9 cellular contexts compared by ENCODE assay signal in the genomic region with DNA sequence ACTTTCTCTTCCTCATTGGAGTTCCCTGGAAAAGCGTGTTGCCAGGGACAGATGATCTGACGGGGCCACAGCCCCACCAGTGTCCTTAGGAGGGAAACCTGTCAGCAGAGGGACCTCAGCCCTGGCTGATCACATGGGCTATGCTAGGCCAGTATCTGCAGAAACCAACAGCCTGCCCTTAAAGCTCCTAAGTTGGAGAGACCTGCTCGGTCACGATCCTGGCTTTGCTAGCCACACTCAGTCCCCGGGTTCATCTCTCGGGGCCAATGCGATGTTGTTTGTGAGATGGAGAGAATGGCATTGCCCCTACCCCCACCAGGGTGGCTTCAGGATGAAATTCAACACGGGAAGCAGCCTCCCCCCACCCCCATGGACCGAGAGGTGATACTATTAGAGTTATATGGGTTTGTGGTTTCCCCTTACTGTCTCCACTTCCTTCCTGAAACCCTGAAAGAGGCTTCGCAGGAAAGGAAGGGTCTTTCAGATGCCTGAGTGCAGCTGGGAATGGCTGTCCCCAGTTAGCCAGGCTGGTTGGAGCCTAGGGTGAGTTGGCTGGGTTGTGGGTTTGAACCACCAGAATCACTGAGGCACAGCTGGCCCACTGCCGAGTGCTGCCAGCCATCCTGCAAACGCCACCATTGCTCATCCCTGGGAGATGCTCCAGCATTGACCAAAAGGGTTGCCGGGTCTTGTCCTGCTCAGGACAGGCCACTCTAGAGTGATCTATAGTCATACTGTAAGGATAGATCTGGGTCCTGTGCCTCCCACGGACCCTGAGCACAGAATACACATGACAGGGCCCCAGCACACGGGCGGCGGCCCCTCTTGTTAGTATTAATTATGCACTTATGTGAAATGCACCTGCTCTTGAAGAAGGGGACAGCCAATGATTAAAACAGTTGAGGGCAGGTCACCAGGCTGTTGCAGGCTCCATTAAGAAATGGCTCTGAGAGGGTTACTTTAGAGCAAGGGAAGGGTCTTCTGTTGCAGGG. TPM values are rescaled to one million over a fixed set of nuclear protein-coding genes. Genes with fewer than 3 reads are reported as not detected.
DNase-seq lines count a peak whose midpoint lies in the region; ATAC-seq and TF ChIP-seq lines count a peak whose summit lies in the region.
"Had no signal": no experiment of that assay in that cellular context is flagged by ENCODE, and none has a peak within 500 bp of the region (broad histone marks: within the 10 kb centered on the region; RNA-seq: fewer than 3 reads in every experiment).

No MANE protein-coding gene starts in this region.

- ATAC-seq in HG02678 (IDR thresholded peaks at IDR 0.05; ENCODE audit: unreplicated experiment) (peak; percentile 47), HG02610 (IDR thresholded peaks at IDR 0.05; ENCODE audit: unreplicated experiment) (no peak)

- no peaks in the 10 kb centered on the region for H3K27me3 ChIP-seq in mesendoderm (ENCODE audit: insufficient read depth, low read length, poor library complexity)
- H3K27me3 ChIP-seq: cardiac muscle cell had no signal

- no peak overlapping the region for H3K27ac ChIP-seq in mesendoderm (ENCODE audit: low read depth, low read length)
- H3K27ac ChIP-seq: cardiac muscle cell had no signal

- H3K79me1 ChIP-seq in mesendoderm (ENCODE audit: low read length) = no peaks in the 10 kb centered on the region

- peak; percentile 8 for DNase-seq in T-helper 9 cell
- DNase-seq in mesendoderm = no peak
- DNase-seq in erythroblast (lab: John Stamatoyannopoulos, UW) = no peak
- DNase-seq in putamen (ENCODE audit: low spot score) = no peak
- DNase-seq in ureter (ENCODE audit: low spot score) = no peak

- H3K18ac ChIP-seq in mesendoderm (ENCODE audit: low read length) = no peak overlapping the region

- peak overlapping the region; percentile 2; the same call in 1 of the 2 replicates for H3K4me3 ChIP-seq in GM08714 (ENCODE audit: low read length)
- no peak overlapping the region for H3K4me3 ChIP-seq in mesendoderm (ENCODE audit: low read length)
- H3K4me3 ChIP-seq: cardiac muscle cell had no signal

- no peak for TF ChIP-seq POLR2A in erythroblast (IDR thresholded peaks at IDR 0.05; ENCODE audit: low read length)

- H2BK5ac ChIP-seq in mesendoderm (ENCODE audit: low read length) = no peak overlapping the region

- H2BK120ac ChIP-seq in mesendoderm (ENCODE audit: low read depth, low read length) = no peak overlapping the region

- no peak overlapping the region for H3K4me2 ChIP-seq in mesendoderm (ENCODE audit: low read length)

- no CpG with 5 or more reads among the region's 17 CpGs for WGBS in mesendoderm (ENCODE audit: extremely low coverage, insufficient coverage, low lambda C conversion rate)

- no peaks in the 10 kb centered on the region for H3K36me3 ChIP-seq in mesendoderm (ENCODE audit: control insufficient read depth, insufficient read depth, low read length)
- H3K36me3 ChIP-seq: cardiac muscle cell had no signal

- H3K23ac ChIP-seq in mesendoderm (ENCODE audit: low read length) = no peak overlapping the region

- H3K79me2 ChIP-seq in mesendoderm (ENCODE audit: control insufficient read depth, insufficient read depth, low read length) = no peaks in the 10 kb centered on the region

- H3K56ac ChIP-seq in mesendoderm (ENCODE audit: low read length) = peak overlapping the region; percentile 25

- H2AK5ac ChIP-seq in mesendoderm (ENCODE audit: low read length) = peak overlapping the region; percentile 38

- no peak overlapping the region for H4K5ac ChIP-seq in mesendoderm (ENCODE audit: low read length)

- peaks cover 4% of the 10 kb centered on the region for H3K4me1 ChIP-seq in mesendoderm (ENCODE audit: control insufficient read depth, low read depth, low read length)

- no peak overlapping the region for H4K8ac ChIP-seq in mesendoderm (ENCODE audit: low read depth, low read length)

- no peak overlapping the region for H3K4ac ChIP-seq in mesendoderm (ENCODE audit: low read depth, low read length)

- H2BK15ac ChIP-seq in mesendoderm (replicated peaks; ENCODE audit: low read depth) = no peak overlapping the region

- no peak overlapping the region for H3K9ac ChIP-seq in mesendoderm (ENCODE audit: low read length)

RNA-seq across cellular contexts. Expression of gene RMI2, which starts 16.8 kb away (rescaled TPM):
- 57.3 TPM for polyA plus RNA-seq in mesendoderm (2013, experiment 1 of 2)
- 58.1 TPM for polyA plus RNA-seq in mesendoderm (2013, experiment 2 of 2)
- total RNA-seq in ureter = 8.4 TPM
